Comparison of ENCODE assay signal across 1 cellular context in the genomic region with DNA sequence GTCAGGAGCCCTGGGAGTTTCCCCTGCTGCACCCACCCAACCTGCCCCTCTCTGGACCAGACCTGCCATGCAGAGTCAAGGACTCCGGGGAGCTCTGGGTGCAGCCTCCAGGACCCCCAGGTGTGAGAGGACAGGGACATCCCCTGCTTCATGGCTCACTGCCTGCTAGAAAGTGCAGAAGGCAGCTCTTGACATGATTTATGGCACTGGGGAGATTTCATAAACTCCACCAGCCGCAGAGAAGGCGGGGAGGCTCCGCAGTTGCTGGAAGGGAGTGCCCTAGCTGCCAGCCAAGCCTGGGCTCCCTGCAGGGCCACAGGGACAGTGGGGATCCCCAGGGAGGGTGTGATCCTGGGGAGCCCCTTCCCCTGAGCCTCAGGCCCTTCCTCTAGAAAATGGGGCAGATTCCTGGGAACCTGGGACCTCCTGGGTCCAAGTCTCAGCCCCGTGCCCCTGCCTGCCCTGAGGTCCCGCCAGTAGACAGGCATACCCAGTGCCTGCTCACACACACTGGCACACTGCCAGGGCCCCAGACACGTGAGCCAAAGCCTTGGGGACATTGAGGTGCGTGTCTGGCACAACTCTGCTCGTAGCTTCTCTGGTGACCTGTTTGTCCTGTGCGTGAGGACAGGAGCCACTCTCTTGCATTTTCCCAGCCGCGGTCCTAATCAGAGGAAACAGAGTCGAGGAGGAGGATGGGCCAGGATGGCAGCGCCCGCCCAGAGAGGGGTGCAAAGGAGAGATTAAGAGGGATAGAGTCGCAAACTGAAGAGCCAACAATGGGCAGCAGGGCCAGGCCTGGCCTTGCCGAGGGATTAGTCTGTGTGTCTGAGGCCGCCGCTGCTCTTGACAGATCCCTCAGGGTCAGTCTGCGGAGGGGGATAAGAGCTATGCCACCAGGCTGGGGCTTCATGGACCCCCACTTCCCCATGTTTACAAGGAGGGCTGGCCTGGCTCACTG.
TF ChIP-seq lines count a peak whose summit lies in the region.

No MANE protein-coding gene starts in this region.

TF ChIP-seq in HEK293, 187 proteins besides CTCF, POLR2A, EP300 and RAD21 (continued from another document):
- TF ChIP-seq PATZ1 (tag by site-specific recombination; IDR thresholded peaks at IDR 0.05) (peak; percentile 23; the same call in 1 of the 2 replicates), ZNF341 (tag by site-specific recombination; IDR thresholded peaks at IDR 0.05; ENCODE audit: low read depth) (peak; percentile 92), ZNF324 (tag by site-specific recombination; IDR thresholded peaks at IDR 0.05) (no peak), ZNF423 (tag by site-specific recombination; IDR thresholded peaks at IDR 0.05) (0 out of 2 replicates have a peak, but pooled peaks have one; percentile 21), GLIS1 (tag by site-specific recombination; IDR thresholded peaks at IDR 0.05) (peak; percentile 39; the same call in 1 of the 2 replicates), ZNF335 (tag by site-specific recombination; conservative IDR thresholded peaks at IDR 0.05) (peak; percentile 80), TSHZ1 (tag by site-specific recombination; IDR thresholded peaks at IDR 0.05; ENCODE audit: borderline replicate concordance) (0 out of 2 replicates have a peak, but pooled peaks have one; percentile 42), ZIC2 (tag by site-specific recombination; IDR thresholded peaks at IDR 0.05) (peak; percentile 94), ZBTB20 (tag by site-specific recombination; IDR thresholded peaks at IDR 0.05) (peak; percentile 35; the same call in 1 of the 2 replicates)
